Comparison of ENCODE assay signal across 10 cellular contexts in the genomic region with DNA sequence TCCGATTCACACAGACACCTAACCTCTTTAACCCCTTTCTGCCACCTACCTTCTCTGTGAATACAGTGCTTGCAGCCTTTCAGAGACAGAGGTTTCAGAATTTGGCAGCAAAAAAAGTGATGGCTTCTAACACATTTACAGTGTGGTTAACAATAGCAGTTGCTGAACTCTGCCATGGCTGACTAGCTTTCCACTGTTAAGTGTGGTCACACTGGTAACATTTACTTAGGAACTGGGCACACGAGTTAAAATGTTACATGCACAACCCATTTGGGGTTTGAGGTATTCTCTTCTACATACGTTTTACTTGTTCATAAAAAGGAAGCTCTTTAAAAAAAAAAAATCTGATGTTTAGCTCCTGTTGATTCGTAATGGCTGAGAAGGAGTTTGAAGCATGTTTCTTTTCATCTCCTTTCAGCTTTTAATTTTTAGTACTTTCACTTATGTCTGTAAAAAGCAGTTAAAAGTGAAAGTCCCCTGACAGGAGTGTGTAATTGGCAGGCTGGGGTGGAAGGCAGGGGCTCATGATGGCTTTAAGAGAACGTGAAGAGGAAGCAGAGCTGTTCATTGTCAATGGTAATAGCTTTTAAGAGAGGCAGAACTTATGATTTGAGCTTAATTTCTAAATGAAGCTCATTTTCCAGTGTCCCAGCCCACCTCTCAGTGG.
DNase-seq lines count a peak whose midpoint lies in the region; ATAC-seq and TF ChIP-seq lines count a peak whose summit lies in the region.
"Had no signal": no experiment of that assay in that cellular context is flagged by ENCODE, and none has a peak within 500 bp of the region (broad histone marks: within the 10 kb centered on the region; RNA-seq: fewer than 3 reads in every experiment).

No MANE protein-coding gene starts in this region.

- ATAC-seq in GM21367 (IDR thresholded peaks at IDR 0.05; ENCODE audit: unreplicated experiment) (peak; percentile 79), HG03196 (IDR thresholded peaks at IDR 0.05; ENCODE audit: unreplicated experiment) (peak; percentile 88), heart right ventricle (no peak)

- TF ChIP-seq CTCF in GM13977 (IDR thresholded peaks at IDR 0.05; ENCODE audit: extremely low read depth, insufficient read depth, missing control alignments) (no peak), WERI-Rb-1 (IDR thresholded peaks at IDR 0.05; ENCODE audit: low read depth, low read length) (no peak), heart right ventricle (IDR thresholded peaks at IDR 0.05) (no peak)

- H3K4me3 Mint-ChIP-seq in activated CD4-positive, alpha-beta memory T cell treated with anti-CD3 and anti-CD28 coated beads for 36 hours: no peak overlapping the region

- in situ Hi-C loops in GM13977 (cut with MboI; ENCODE audit: low pct_unique_long_range_greater_than_20kb, low sequenced_read_pairs, unreplicated experiment): no loop called here

- DNase-seq in GM13977 (ENCODE audit: low spot score) (peak; percentile 46), germinal center (ENCODE audit: low spot score) (peak; percentile 11), WERI-Rb-1 (no peak), heart right ventricle (no peak), SKM-1 treated with dmso at 0.1 percent for 144 hours (lab: John Stamatoyannopoulos, UW; ENCODE audit: unreplicated experiment) (no peak)
- no peak for DNase-seq in activated CD4-positive, alpha-beta memory T cell treated with anti-CD3 and anti-CD28 coated beads for 36 hours
- DNase-seq: activated CD4-positive, alpha-beta T cell treated with anti-CD3 and anti-CD28 coated beads for 1 hour; NCI-H1092 treated with DMSO at 0.1 percent for 48 hours had no signal

- H3K4me3 ChIP-seq in WERI-Rb-1 (ENCODE audit: low read depth, low read length): no peak overlapping the region
- no peak overlapping the region for H3K4me3 ChIP-seq in heart right ventricle

- WGBS in heart right ventricle, 2 donors: 72 to 80% methylated on average over 5 of the region's 5 CpGs

- H3K27ac ChIP-seq in WERI-Rb-1 (no peak overlapping the region), heart right ventricle (no peak overlapping the region)

- no peaks in the 10 kb centered on the region for H3K27me3 Mint-ChIP-seq in activated CD4-positive, alpha-beta memory T cell treated with anti-CD3 and anti-CD28 coated beads for 36 hours

- POLR2A ChIA-PET in activated CD4-positive, alpha-beta memory T cell treated with anti-CD3 and anti-CD28 coated beads for 36 hours (lab: Charles Lee): no interaction called here

- H3K4me1 Mint-ChIP-seq in activated CD4-positive, alpha-beta memory T cell treated with anti-CD3 and anti-CD28 coated beads for 36 hours (ENCODE audit: low read depth): peaks cover 15% of the 10 kb centered on the region

- peaks cover 0 to 8% (median 0%) of the 10 kb centered on the region in 9 donors for H3K4me1 ChIP-seq in heart right ventricle

- intact Hi-C loops in heart right ventricle (cut with DNase I): loop anchor here in 3 of 10 donors (10.0 kb wide), 2 partner anchors 118 to 258 kb away; no protein-coding TSS in a partner anchor
- intact Hi-C loops in activated CD4-positive, alpha-beta memory T cell treated with anti-CD3 and anti-CD28 coated beads for 36 hours (cut with micrococcal nuclease): no loop called here

- H3K27ac Mint-ChIP-seq in activated CD4-positive, alpha-beta memory T cell treated with anti-CD3 and anti-CD28 coated beads for 36 hours: no peak overlapping the region

- H3K9me3 ChIP-seq in WERI-Rb-1 (ENCODE audit: severe bottlenecking): peaks cover 8% of the 10 kb centered on the region
- H3K9me3 ChIP-seq in heart right ventricle: no peaks in the 10 kb centered on the region

- CTCF ChIA-PET in activated CD4-positive, alpha-beta memory T cell treated with anti-CD3 and anti-CD28 coated beads for 36 hours (lab: Charles Lee): interaction anchor here (0.6 to 1.3 kb wide), 3 partner anchors 9 to 983 kb away, joined by 3 to 4 read pairs (median 3); no protein-coding TSS in a partner anchor

- peaks cover 4% of the 10 kb centered on the region for H3K36me3 Mint-ChIP-seq in activated CD4-positive, alpha-beta memory T cell treated with anti-CD3 and anti-CD28 coated beads for 36 hours

- no peaks in the 10 kb centered on the region for H3K9me3 Mint-ChIP-seq in activated CD4-positive, alpha-beta memory T cell treated with anti-CD3 and anti-CD28 coated beads for 36 hours

- H3K27me3 ChIP-seq in WERI-Rb-1 (ENCODE audit: insufficient read depth, low read depth, severe bottlenecking) (no peaks in the 10 kb centered on the region), heart right ventricle (no peaks in the 10 kb centered on the region)

- H3K36me3 ChIP-seq in WERI-Rb-1: no peaks in the 10 kb centered on the region
- no peaks in the 10 kb centered on the region for H3K36me3 ChIP-seq in heart right ventricle

Comparison
In these comparisons a context has a peak if more than half of its experiments do, and no peak if none do; other contexts are left out.
1. DNase-seq: peak in GM13977 (single experiment) and germinal center (single experiment); none in WERI-Rb-1 (single experiment), heart right ventricle (0 of 2), SKM-1 treated with dmso at 0.1 percent for 144 hours (single experiment) and activated CD4-positive, alpha-beta memory T cell treated with anti-CD3 and anti-CD28 coated beads for 36 hours (single experiment).
2. ATAC-seq: peak in GM21367 (single experiment) and HG03196 (single experiment); none in heart right ventricle (0 of 8).